9 cellular contexts compared by ENCODE assay signal in the genomic region with DNA sequence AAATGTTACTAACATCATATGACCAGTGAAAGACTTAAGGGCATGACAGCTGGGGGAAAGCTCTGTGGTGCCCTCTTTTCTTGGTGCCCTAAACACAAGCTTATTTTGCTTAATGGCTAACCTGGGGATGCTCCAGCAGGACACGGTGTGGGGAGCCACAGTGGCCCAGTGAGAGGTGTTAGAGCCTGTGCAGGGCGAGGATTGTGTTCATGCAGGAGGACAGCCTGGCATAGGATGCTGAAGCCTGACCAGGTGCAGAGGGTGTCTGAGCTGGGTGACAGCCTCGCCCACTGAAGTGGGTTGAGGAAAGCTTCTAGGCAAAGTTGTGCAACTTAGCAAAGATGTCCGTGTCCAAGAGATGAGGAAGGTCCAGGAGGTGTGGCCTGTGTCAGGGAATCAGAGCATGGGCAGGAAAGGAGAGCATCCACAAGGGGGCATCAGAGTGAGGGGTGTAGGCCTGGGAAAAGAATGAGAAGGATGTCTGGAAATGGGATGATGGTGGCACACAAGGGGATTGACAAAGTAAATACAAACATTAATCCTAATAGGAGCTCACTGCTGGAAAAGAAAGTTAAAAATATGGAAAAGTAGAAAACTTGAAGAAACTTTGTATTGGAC. TPM values are rescaled to one million over a fixed set of nuclear protein-coding genes. Genes with fewer than 3 reads are reported as not detected.
DNase-seq lines count a peak whose midpoint lies in the region; ATAC-seq, FAIRE-seq and TF ChIP-seq lines count a peak whose summit lies in the region.
"Had no signal": no experiment of that assay in that cellular context is flagged by ENCODE, and none has a peak within 500 bp of the region (broad histone marks: within the 10 kb centered on the region; RNA-seq: fewer than 3 reads in every experiment).

No MANE protein-coding gene starts in this region.

- peak overlapping the region; percentile 52; the same call in 1 of the 2 replicates for H2AFZ ChIP-seq in GM23338

- no peaks in the 10 kb centered on the region for H3K9me3 ChIP-seq in CD8-positive, alpha-beta T cell (ENCODE audit: low read length)

- peak; percentile 52 for ATAC-seq in CD8-positive, alpha-beta T cell
- ATAC-seq in GM23338 (peak; percentile 95), GM18870 (IDR thresholded peaks at IDR 0.05; ENCODE audit: unreplicated experiment) (no peak)

- no peak overlapping the region for H3K4me3 Mint-ChIP-seq in CD8-positive, alpha-beta T cell
- H3K4me3 Mint-ChIP-seq in GM23338, result no peak overlapping the region
- no peak overlapping the region for H3K4me3 Mint-ChIP-seq in activated naive CD8-positive, alpha-beta T cell treated with anti-CD3 and anti-CD28 coated beads for 36 hours

- no peak overlapping the region for H3K27ac ChIP-seq in CD8-positive, alpha-beta T cell (ENCODE audit: low read depth, low read length)
- H3K27ac ChIP-seq in GM23338 (ENCODE audit: low read depth), result no peak overlapping the region

- no peaks in the 10 kb centered on the region for H3K9me2 ChIP-seq in GM23338 (ENCODE audit: insufficient read depth)

- peak; percentile 37 for TF ChIP-seq CTCF in CD8-positive, alpha-beta T cell (IDR thresholded peaks at IDR 0.05)
- peak; percentile 60 to 82 for TF ChIP-seq CTCF in GM23338 (conservative IDR thresholded peaks at IDR 0.05; ENCODE audit: low read depth in 2 of 2)

- CTCF ChIA-PET in CD8-positive, alpha-beta T cell (lab: Charles Lee), result interaction anchor here (0.8 to 4.1 kb wide), 23 partner anchors 11 to 523 kb away, joined by 3 to 25 read pairs (median 5); no protein-coding TSS in a partner anchor

- FAIRE-seq in RCC 7860 (lab: Jason Lieb, UNC), result no peak

- peak in 5 of 7 experiments; percentile 11 to 51 (median 40) for DNase-seq in CD8-positive, alpha-beta T cell
- DNase-seq in GM23338 (ENCODE audit: low spot score) (peak; percentile 84), RCC 7860 (ENCODE audit: low spot score) (peak; percentile 8), islet precursor cell (peak; percentile 80), NCI-H2196 (lab: John Stamatoyannopoulos, UW; ENCODE audit: unreplicated experiment) (no peak)
- DNase-seq in activated naive CD8-positive, alpha-beta T cell treated with anti-CD3 and anti-CD28 coated beads for 36 hours, result peak; percentile 37
- peak; percentile 10 for DNase-seq in stimulated activated CD8-positive, alpha-beta memory T cell treated with anti-CD3 and anti-CD28 coated beads, Interleukin-12 subunit alpha, Interleukin-12 subunit beta, amount 100 ng/mL, for 1 hour (ENCODE audit: low read depth)

- H4K20me1 ChIP-seq in GM23338 (replicated peaks; ENCODE audit: insufficient read depth), result no peaks in the 10 kb centered on the region

- H3K4me1 ChIP-seq in CD8-positive, alpha-beta T cell (ENCODE audit: insufficient read depth, low read length), result no peaks in the 10 kb centered on the region
- no peaks in the 10 kb centered on the region for H3K4me1 ChIP-seq in GM23338 (ENCODE audit: insufficient read depth)

- H3K4me3 ChIP-seq in CD8-positive, alpha-beta T cell (ENCODE audit: low read depth, low read length), result no peak overlapping the region
- H3K4me3 ChIP-seq in GM23338, result no peak overlapping the region

- H3K36me3 ChIP-seq in CD8-positive, alpha-beta T cell (ENCODE audit: insufficient read depth, low read length), result no peaks in the 10 kb centered on the region
- H3K36me3 ChIP-seq in GM23338 (ENCODE audit: insufficient read depth), result no peaks in the 10 kb centered on the region

- peaks cover 3% of the 10 kb centered on the region for H3K27me3 Mint-ChIP-seq in CD8-positive, alpha-beta T cell (ENCODE audit: low read depth)
- H3K27me3 Mint-ChIP-seq in GM23338 (ENCODE audit: insufficient read depth, low read depth, poor library complexity), result no peaks in the 10 kb centered on the region
- no peaks in the 10 kb centered on the region for H3K27me3 Mint-ChIP-seq in activated naive CD8-positive, alpha-beta T cell treated with anti-CD3 and anti-CD28 coated beads for 36 hours

- POLR2A ChIA-PET in CD8-positive, alpha-beta T cell (lab: Charles Lee), result no interaction called here

- H3K4me1 Mint-ChIP-seq in CD8-positive, alpha-beta T cell (ENCODE audit: low read depth), result no peaks in the 10 kb centered on the region
- H3K4me1 Mint-ChIP-seq in GM23338, result no peaks in the 10 kb centered on the region
- no peaks in the 10 kb centered on the region for H3K4me1 Mint-ChIP-seq in activated naive CD8-positive, alpha-beta T cell treated with anti-CD3 and anti-CD28 coated beads for 36 hours

- H3K27ac Mint-ChIP-seq in CD8-positive, alpha-beta T cell, result no peak overlapping the region
- no peak overlapping the region for H3K27ac Mint-ChIP-seq in GM23338
- H3K27ac Mint-ChIP-seq in activated naive CD8-positive, alpha-beta T cell treated with anti-CD3 and anti-CD28 coated beads for 36 hours, result no peak overlapping the region

- H3K36me3 Mint-ChIP-seq in CD8-positive, alpha-beta T cell, result no peaks in the 10 kb centered on the region
- no peaks in the 10 kb centered on the region for H3K36me3 Mint-ChIP-seq in GM23338 (ENCODE audit: low read depth)
- H3K36me3 Mint-ChIP-seq in activated naive CD8-positive, alpha-beta T cell treated with anti-CD3 and anti-CD28 coated beads for 36 hours, result no peaks in the 10 kb centered on the region

- H3K27me3 ChIP-seq in CD8-positive, alpha-beta T cell (ENCODE audit: insufficient read depth, low read length), result no peaks in the 10 kb centered on the region
- H3K27me3 ChIP-seq in GM23338 (ENCODE audit: insufficient read depth), result no peaks in the 10 kb centered on the region

- intact Hi-C loops in CD8-positive, alpha-beta T cell (cut with DNase I, micrococcal nuclease), result loop anchor here (1.0 to 10.0 kb wide), 6 partner anchors 94 to 306 kb away; no protein-coding TSS in a partner anchor

- no peaks in the 10 kb centered on the region for H3K9me3 Mint-ChIP-seq in CD8-positive, alpha-beta T cell
- no peaks in the 10 kb centered on the region for H3K9me3 Mint-ChIP-seq in GM23338
- no peaks in the 10 kb centered on the region for H3K9me3 Mint-ChIP-seq in activated naive CD8-positive, alpha-beta T cell treated with anti-CD3 and anti-CD28 coated beads for 36 hours

- no peaks in the 10 kb centered on the region for H3F3A ChIP-seq in GM23338 (replicated peaks; ENCODE audit: low read depth)

- H3K79me2 ChIP-seq in GM23338 (replicated peaks; ENCODE audit: insufficient read depth), result no peaks in the 10 kb centered on the region

- H3K4me2 ChIP-seq in GM23338, result no peak overlapping the region

TF ChIP-seq in GM23338, 12 proteins besides CTCF, POLR2A, EP300 and RAD21 (continues in another document):
- TF ChIP-seq NANOG (IDR thresholded peaks at IDR 0.05; ENCODE audit: borderline replicate concordance), result no peak
- no peak for TF ChIP-seq ZNF331 (CRISPR knock-in tag; IDR thresholded peaks at IDR 0.05; ENCODE audit: low read depth)
- TF ChIP-seq, protein P1, sequence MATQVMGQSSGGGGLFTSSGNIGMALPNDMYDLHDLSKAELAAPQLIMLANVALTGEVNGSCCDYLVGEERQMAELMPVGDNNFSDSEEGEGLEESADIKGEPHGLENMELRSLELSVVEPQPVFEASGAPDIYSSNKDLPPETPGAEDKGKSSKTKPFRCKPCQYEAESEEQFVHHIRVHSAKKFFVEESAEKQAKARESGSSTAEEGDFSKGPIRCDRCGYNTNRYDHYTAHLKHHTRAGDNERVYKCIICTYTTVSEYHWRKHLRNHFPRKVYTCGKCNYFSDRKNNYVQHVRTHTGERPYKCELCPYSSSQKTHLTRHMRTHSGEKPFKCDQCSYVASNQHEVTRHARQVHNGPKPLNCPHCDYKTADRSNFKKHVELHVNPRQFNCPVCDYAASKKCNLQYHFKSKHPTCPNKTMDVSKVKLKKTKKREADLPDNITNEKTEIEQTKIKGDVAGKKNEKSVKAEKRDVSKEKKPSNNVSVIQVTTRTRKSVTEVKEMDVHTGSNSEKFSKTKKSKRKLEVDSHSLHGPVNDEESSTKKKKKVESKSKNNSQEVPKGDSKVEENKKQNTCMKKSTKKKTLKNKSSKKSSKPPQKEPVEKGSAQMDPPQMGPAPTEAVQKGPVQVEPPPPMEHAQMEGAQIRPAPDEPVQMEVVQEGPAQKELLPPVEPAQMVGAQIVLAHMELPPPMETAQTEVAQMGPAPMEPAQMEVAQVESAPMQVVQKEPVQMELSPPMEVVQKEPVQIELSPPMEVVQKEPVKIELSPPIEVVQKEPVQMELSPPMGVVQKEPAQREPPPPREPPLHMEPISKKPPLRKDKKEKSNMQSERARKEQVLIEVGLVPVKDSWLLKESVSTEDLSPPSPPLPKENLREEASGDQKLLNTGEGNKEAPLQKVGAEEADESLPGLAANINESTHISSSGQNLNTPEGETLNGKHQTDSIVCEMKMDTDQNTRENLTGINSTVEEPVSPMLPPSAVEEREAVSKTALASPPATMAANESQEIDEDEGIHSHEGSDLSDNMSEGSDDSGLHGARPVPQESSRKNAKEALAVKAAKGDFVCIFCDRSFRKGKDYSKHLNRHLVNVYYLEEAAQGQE (IDR thresholded peaks at IDR 0.05; ENCODE audit: unreplicated experiment), result no peak
- TF ChIP-seq POLR2AphosphoS5 (IDR thresholded peaks at IDR 0.05; ENCODE audit: low read depth), result no peak
- TF ChIP-seq CREB1 (CRISPR knock-in tag; IDR thresholded peaks at IDR 0.05; ENCODE audit: low read depth), result no peak
- TF ChIP-seq, protein P2, sequence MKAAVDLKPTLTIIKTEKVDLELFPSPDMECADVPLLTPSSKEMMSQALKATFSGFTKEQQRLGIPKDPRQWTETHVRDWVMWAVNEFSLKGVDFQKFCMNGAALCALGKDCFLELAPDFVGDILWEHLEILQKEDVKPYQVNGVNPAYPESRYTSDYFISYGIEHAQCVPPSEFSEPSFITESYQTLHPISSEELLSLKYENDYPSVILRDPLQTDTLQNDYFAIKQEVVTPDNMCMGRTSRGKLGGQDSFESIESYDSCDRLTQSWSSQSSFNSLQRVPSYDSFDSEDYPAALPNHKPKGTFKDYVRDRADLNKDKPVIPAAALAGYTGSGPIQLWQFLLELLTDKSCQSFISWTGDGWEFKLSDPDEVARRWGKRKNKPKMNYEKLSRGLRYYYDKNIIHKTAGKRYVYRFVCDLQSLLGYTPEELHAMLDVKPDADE (IDR thresholded peaks at IDR 0.05), result no peak
- no peak for TF ChIP-seq JUNB (IDR thresholded peaks at IDR 0.05; ENCODE audit: unreplicated experiment)
- TF ChIP-seq STAT1 (IDR thresholded peaks at IDR 0.05; ENCODE audit: unreplicated experiment), result no peak

RNA-seq across cellular contexts. Expression of a gene that starts 33.9 kb away (rescaled TPM):
- total RNA-seq in CD8-positive, alpha-beta T cell, result not detected
- total RNA-seq in GM23338 (2014; rRNA removed; shearing (Covaris generic)), result not detected in 2 replicates
- not detected in 2 replicates for polyA plus RNA-seq in GM23338 (2016; fragmentation: Nextera tagmentation; extraction: Ambion mirVana)
- not detected for total RNA-seq in activated naive CD8-positive, alpha-beta T cell treated with anti-CD3 and anti-CD28 coated beads for 36 hours
- total RNA-seq: subcutaneous adipose tissue had no signal

RNA-seq across cellular contexts. Expression of a gene that starts 43.4 kb away (rescaled TPM):
- total RNA-seq in CD8-positive, alpha-beta T cell, result not detected
- not detected in 2 replicates for total RNA-seq in GM23338 (2014; rRNA removed; shearing (Covaris generic))
- polyA plus RNA-seq in GM23338 (2016; fragmentation: Nextera tagmentation; extraction: Ambion mirVana), result not detected in 2 replicates
- total RNA-seq in activated naive CD8-positive, alpha-beta T cell treated with anti-CD3 and anti-CD28 coated beads for 36 hours, result not detected
- total RNA-seq: subcutaneous adipose tissue had no signal
